Comparison of ENCODE assay signal across 9 cellular contexts in genomic region chr13:44648392-44649117, GRCh38.
DNase-seq lines count a peak whose midpoint lies in the region; ATAC-seq, FAIRE-seq and TF ChIP-seq lines count a peak whose summit lies in the region.
"Had no signal": no experiment of that assay in that cellular context is flagged by ENCODE, and none has a peak within 500 bp of the region (broad histone marks: within the 10 kb centered on the region; RNA-seq: fewer than 3 reads in every experiment).

No MANE protein-coding gene starts in this region.

- in situ Hi-C loops in SK-MEL-5 (cut with HindIII; ENCODE audit: low pct_unique_long_range_greater_than_20kb, low sequenced_read_pairs): no loop called here

- FAIRE-seq in kidney (lab: Jason Lieb, UNC): no peak

- no peak overlapping the region for H3K4me3 ChIP-seq in kidney (ENCODE audit: low read length in 2 of 2)

- H3K9ac ChIP-seq in kidney (ENCODE audit: low read length in 2 of 2): no peak overlapping the region

- DNase-seq in GM19238 (ENCODE audit: insufficient read length, low spot score) (peak; percentile 19), SK-MEL-5 (ENCODE audit: low read depth, low spot score) (peak; percentile 56), iPS-NIHi11 (ENCODE audit: low spot score) (peak; percentile 36), kidney (no peak), HK-2 (ENCODE audit: unreplicated experiment) (no peak), COLO668 (lab: John Stamatoyannopoulos, UW; ENCODE audit: unreplicated experiment) (no peak)
- DNase-seq: head of caudate nucleus had no signal

- TF ChIP-seq CTCF in C4-2B (conservative IDR thresholded peaks at IDR 0.05) (peak; percentile 49), kidney (IDR thresholded peaks at IDR 0.05; ENCODE audit: borderline replicate concordance, extremely low read depth, insufficient read depth) (no peak)

- H3K4me1 ChIP-seq in kidney (ENCODE audit: control insufficient read depth in 1 of 2, insufficient read depth in 1 of 2, low read depth in 1 of 2, low read length in 2 of 2): no peaks in the 10 kb centered on the region

- no peak overlapping the region for H3K27ac ChIP-seq in C4-2B
- no peak overlapping the region for H3K27ac ChIP-seq in kidney (ENCODE audit: low read depth in 2 of 2, low read length in 2 of 2)

- H3K9me3 ChIP-seq in kidney (ENCODE audit: control insufficient read depth in 1 of 2, low read length in 2 of 2): no peaks in the 10 kb centered on the region

- H3K36me3 ChIP-seq in kidney (ENCODE audit: control insufficient read depth in 1 of 2, insufficient read depth in 2 of 2, low read length in 2 of 2): no peaks in the 10 kb centered on the region

- no peak for ATAC-seq in HG03469 (IDR thresholded peaks at IDR 0.05; ENCODE audit: unreplicated experiment)

- intact Hi-C loops in kidney (cut with DNase I): no loop called here

Comparison
In these comparisons a context has a peak if more than half of its experiments do, and no peak if none do; other contexts are left out.
1. DNase-seq: peak in GM19238 (single experiment), SK-MEL-5 (single experiment) and iPS-NIHi11 (single experiment); none in kidney (single experiment), HK-2 (single experiment) and COLO668 (single experiment).